3 cellular contexts compared by ENCODE assay signal in genomic region chr3:44986330-44986729, GRCh38.
TF ChIP-seq lines count a peak whose summit lies in the region.

No MANE protein-coding gene starts in this region.

TF ChIP-seq in WTC11, 78 proteins besides CTCF, POLR2A, EP300 and RAD21:
- TF ChIP-seq ZNF317 (CRISPR knock-in tag; IDR thresholded peaks at IDR 0.05; ENCODE audit: borderline replicate concordance, low read depth), result peak; percentile 78

TF ChIP-seq in K562, 482 proteins besides CTCF, POLR2A, EP300 and RAD21:
- peak; percentile 23; the same call in 1 of the 2 replicates for TF ChIP-seq TRIM28 (IDR thresholded peaks at IDR 0.05)
- peak; percentile 73; the same call in 1 of the 2 replicates for TF ChIP-seq HLTF (IDR thresholded peaks at IDR 0.05)

TF ChIP-seq in HepG2, 621 proteins besides CTCF, POLR2A, EP300 and RAD21:
- peak; percentile 96 for TF ChIP-seq ZNF850 (CRISPR knock-in tag; conservative IDR thresholded peaks at IDR 0.05)
